In genomic region chr11:125410091-125410490, GRCh38 we compare ENCODE assay signal across 17 cellular contexts.
DNase-seq lines count a peak whose midpoint lies in the region; ATAC-seq lines count a peak whose summit lies in the region.
"Had no signal": no experiment of that assay in that cellular context is flagged by ENCODE, and none has a peak within 500 bp of the region (broad histone marks: within the 10 kb centered on the region; RNA-seq: fewer than 3 reads in every experiment).

No MANE protein-coding gene starts in this region.

- no peaks in the 10 kb centered on the region for H3K36me3 ChIP-seq in HAP-1 (replicated peaks)
- no peaks in the 10 kb centered on the region for H3K36me3 ChIP-seq in SK-N-MC (ENCODE audit: insufficient read depth, low read length)
- H3K36me3 ChIP-seq: BLaER1, colonic mucosa had no signal

- H3K9ac ChIP-seq in SK-N-MC (ENCODE audit: insufficient read length), result no peak overlapping the region
- H3K9ac ChIP-seq: BLaER1 had no signal

- DNase-seq in HAP-1 (ENCODE audit: low spot score in 2 of 2) (peak; percentile 71 to 89), SK-N-MC (ENCODE audit: low read depth, low spot score) (peak; percentile 5), fibroblast of peridontal ligament (ENCODE audit: extremely low read depth) (peak; percentile 25), posterior vena cava (ENCODE audit: low spot score) (peak; percentile 42), OCI-M1 (lab: John Stamatoyannopoulos, UW) (no peak), AG20443 (ENCODE audit: low spot score) (no peak), sciatic nerve (ENCODE audit: low spot score) (no peak)
- DNase-seq: activated B cell treated with CpG ODN at 0.5 μM for 24 hours; colonic mucosa; DMS153; mucosa of descending colon; NCI-H2107; occipital lobe; stimulated activated CD4-positive, alpha-beta T cell treated with anti-CD3 and anti-CD28 coated beads, Interleukin-4, amount 100 ng/mL, for 4 hours; T-helper 1 cell had no signal

- intact Hi-C loops in posterior vena cava (cut with DNase I) (no loop called here), sciatic nerve (cut with DNase I) (no loop called here)

- no peak for ATAC-seq in sciatic nerve
- ATAC-seq: mucosa of descending colon had no signal

- H3K27ac ChIP-seq in SK-N-MC, result no peak overlapping the region
- H3K27ac ChIP-seq: BLaER1, colonic mucosa, RWPE1 had no signal

- no peak overlapping the region for H3K4me3 ChIP-seq in HAP-1
- no peak overlapping the region for H3K4me3 ChIP-seq in SK-N-MC
- H3K4me3 ChIP-seq: BLaER1, colonic mucosa, mucosa of descending colon had no signal

- peaks cover 6% of the 10 kb centered on the region for H3K4me1 ChIP-seq in HAP-1
- H3K4me1 ChIP-seq: colonic mucosa had no signal

- in situ Hi-C loops in HAP-1 (cut with MboI; ENCODE audit: low sequenced_read_pairs), result loop anchor here (25.0 kb wide), 1 partner anchor 773 kb away; no protein-coding TSS in a partner anchor

- H3K9me3 ChIP-seq in HAP-1 (no peaks in the 10 kb centered on the region), SK-N-MC (ENCODE audit: low read depth, low read length) (no peaks in the 10 kb centered on the region)
- H3K9me3 ChIP-seq: BLaER1, colonic mucosa, mucosa of descending colon had no signal

- H3K27me3 ChIP-seq in HAP-1 (ENCODE audit: low read depth), result no peaks in the 10 kb centered on the region
- H3K27me3 ChIP-seq: BLaER1, colonic mucosa had no signal

Comparison
In these comparisons a context has a peak if more than half of its experiments do, and no peak if none do; other contexts are left out.
1. DNase-seq: peak in HAP-1 (2 of 2), SK-N-MC (single experiment), fibroblast of peridontal ligament (single experiment) and posterior vena cava (single experiment); none in OCI-M1 (single experiment), AG20443 (single experiment) and sciatic nerve (single experiment).